In the genomic region with DNA sequence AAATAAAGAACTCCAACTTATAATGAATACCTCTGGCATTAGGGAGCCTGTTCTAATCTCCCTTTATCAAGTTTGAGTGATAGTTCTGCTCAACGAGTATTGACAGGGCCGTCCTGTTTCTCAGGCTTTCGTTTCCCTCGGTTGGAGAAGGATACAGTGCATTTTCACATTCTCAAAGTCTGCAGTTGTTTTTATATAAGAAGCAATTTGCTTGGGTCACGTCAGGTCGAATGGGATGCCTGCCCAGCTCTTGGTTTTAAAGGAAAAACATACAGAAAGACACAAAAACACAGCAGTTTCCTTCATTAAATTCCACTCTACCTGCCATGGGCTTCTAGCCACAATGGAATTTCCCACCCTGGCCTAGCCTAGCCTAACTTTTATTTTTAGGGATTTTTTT, we compare ENCODE assay signal across 13 cellular contexts.
DNase-seq lines count a peak whose midpoint lies in the region; ATAC-seq and TF ChIP-seq lines count a peak whose summit lies in the region.
"Had no signal": no experiment of that assay in that cellular context is flagged by ENCODE, and none has a peak within 500 bp of the region (broad histone marks: within the 10 kb centered on the region; RNA-seq: fewer than 3 reads in every experiment).

No MANE protein-coding gene starts in this region.

- peak overlapping the region; percentile 23 for H3K27ac Mint-ChIP-seq in nephron progenitor cell
- H3K27ac Mint-ChIP-seq: natural killer cell treated with Interleukin-12 subunit alpha and Interleukin-12 subunit beta and Interleukin-15 and Interleukin-18, amount 100 ng/mL, for 72 hours had no signal

- peaks cover 7% of the 10 kb centered on the region for H3K4me1 Mint-ChIP-seq in nephron progenitor cell

- no peak overlapping the region for H3K4me3 Mint-ChIP-seq in nephron progenitor cell
- H3K4me3 Mint-ChIP-seq: natural killer cell treated with Interleukin-12 subunit alpha and Interleukin-12 subunit beta and Interleukin-15 and Interleukin-18, amount 100 ng/mL, for 72 hours had no signal

- no peaks in the 10 kb centered on the region for H3K36me3 Mint-ChIP-seq in nephron progenitor cell (ENCODE audit: low read depth)
- H3K36me3 Mint-ChIP-seq: natural killer cell treated with Interleukin-12 subunit alpha and Interleukin-12 subunit beta and Interleukin-15 and Interleukin-18, amount 100 ng/mL, for 72 hours had no signal

- intact Hi-C loops in Right ventricle myocardium inferior (cut with DNase I), result no loop called here
- intact Hi-C loops in cardiac septum (cut with DNase I), result no loop called here

- peaks cover 8% of the 10 kb centered on the region for H3K9me3 Mint-ChIP-seq in nephron progenitor cell
- H3K9me3 Mint-ChIP-seq: natural killer cell treated with Interleukin-12 subunit alpha and Interleukin-12 subunit beta and Interleukin-15 and Interleukin-18, amount 100 ng/mL, for 72 hours had no signal

- ATAC-seq in Right ventricle myocardium inferior (peak; percentile 20), HG02938 (IDR thresholded peaks at IDR 0.05; ENCODE audit: unreplicated experiment) (no peak), GM21619 (IDR thresholded peaks at IDR 0.05; ENCODE audit: unreplicated experiment) (no peak)
- ATAC-seq: A549; esophagus mucosa; natural killer cell treated with Interleukin-12 subunit alpha and Interleukin-12 subunit beta and Interleukin-15 and Interleukin-18, amount 100 ng/mL, for 72 hours had no signal

- H3K27me3 Mint-ChIP-seq in nephron progenitor cell (ENCODE audit: low read depth, poor library complexity), result no peaks in the 10 kb centered on the region
- H3K27me3 Mint-ChIP-seq: natural killer cell treated with Interleukin-12 subunit alpha and Interleukin-12 subunit beta and Interleukin-15 and Interleukin-18, amount 100 ng/mL, for 72 hours had no signal

- no peak for TF ChIP-seq CTCF in nephron progenitor cell (IDR thresholded peaks at IDR 0.05)

- DNase-seq in Right ventricle myocardium inferior (ENCODE audit: missing footprints), result no peak
- no peak for DNase-seq in cardiac septum (ENCODE audit: low spot score)
- peak; percentile 82 for DNase-seq in fibroblast of peridontal ligament (ENCODE audit: extremely low read depth)
- DNase-seq in nephron progenitor cell, result no peak
- DNase-seq in NCI-H2196 treated with DMSO at 0.1 percent for 48 hours (lab: John Stamatoyannopoulos, UW; ENCODE audit: unreplicated experiment), result no peak
- no peak for DNase-seq in activated effector memory CD4-positive, alpha-beta T cell treated with anti-CD3 and anti-CD28 coated beads, Interleukin-2, amount 50 U/mL, for 16 hours
- DNase-seq: activated gamma-delta T cell, KG1 had no signal
